9 cellular contexts compared by ENCODE assay signal in the genomic region with DNA sequence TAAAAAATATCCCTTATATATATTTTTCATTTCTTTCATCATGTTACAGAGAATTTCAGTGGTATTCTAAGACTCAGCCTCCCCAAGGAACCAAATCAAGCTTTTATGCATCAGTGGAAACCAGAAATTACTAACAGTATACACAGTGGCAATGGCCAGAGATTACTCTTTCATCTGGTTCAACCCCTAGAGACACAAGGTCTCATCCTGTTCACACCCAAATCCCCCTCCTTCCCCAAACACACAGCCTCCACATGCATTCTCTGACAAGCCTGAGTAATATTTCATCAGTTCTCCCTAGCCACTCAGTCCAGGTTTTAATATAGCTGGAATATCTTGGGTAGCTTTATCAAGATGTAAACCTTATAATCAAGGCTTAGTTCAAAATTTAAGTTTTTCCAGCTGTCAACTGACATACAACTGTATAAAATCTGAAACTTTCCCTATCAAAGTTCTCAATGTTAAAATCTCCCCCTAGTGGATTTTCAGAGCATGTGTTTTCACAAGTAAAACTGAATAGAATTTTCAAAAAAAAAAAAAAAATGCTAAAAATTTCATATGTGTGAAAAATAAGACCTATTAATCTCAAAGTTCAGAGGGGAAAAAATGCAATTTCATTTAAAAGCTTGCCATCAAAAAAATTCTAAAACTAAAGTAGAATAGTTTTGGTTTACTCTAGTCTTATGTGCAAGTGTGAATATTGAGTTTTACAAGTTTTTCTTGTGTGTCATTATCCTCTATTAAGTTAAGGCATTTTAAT. TPM values are rescaled to one million over a fixed set of nuclear protein-coding genes. Genes with fewer than 3 reads are reported as not detected.
DNase-seq lines count a peak whose midpoint lies in the region; ATAC-seq, FAIRE-seq and TF ChIP-seq lines count a peak whose summit lies in the region.
"Had no signal": no experiment of that assay in that cellular context is flagged by ENCODE, and none has a peak within 500 bp of the region (broad histone marks: within the 10 kb centered on the region; RNA-seq: fewer than 3 reads in every experiment).

No MANE protein-coding gene starts in this region.

- no peak for ATAC-seq in HG02623 (IDR thresholded peaks at IDR 0.05; ENCODE audit: unreplicated experiment)

- no peaks in the 10 kb centered on the region for H3K36me3 Mint-ChIP-seq in osteocyte (ENCODE audit: unreplicated experiment)

- FAIRE-seq in endometrium (lab: Jason Lieb, UNC): peak; percentile 96

- peak; percentile 27 for DNase-seq in EL
- DNase-seq in osteocyte (ENCODE audit: extremely low spot score, unreplicated experiment): no peak
- no peak for DNase-seq in NCI-H2227 (lab: John Stamatoyannopoulos, UW; ENCODE audit: unreplicated experiment)
- no peak for DNase-seq in activated CD8-positive, alpha-beta memory T cell treated with anti-CD3 and anti-CD28 coated beads for 24 hours
- DNase-seq in hippocampal formation (lab: John Stamatoyannopoulos, UW): no peak
- DNase-seq: SHP77 had no signal

- peaks cover 19% of the 10 kb centered on the region for H3K27me3 Mint-ChIP-seq in osteocyte (ENCODE audit: unreplicated experiment)

- no peak overlapping the region for H3K4me3 Mint-ChIP-seq in osteocyte (ENCODE audit: unreplicated experiment)

- H3K4me1 Mint-ChIP-seq in osteocyte (ENCODE audit: unreplicated experiment): no peaks in the 10 kb centered on the region

- TF ChIP-seq CTCF in LNCAP (IDR thresholded peaks at IDR 0.05) (peak; percentile 58), osteocyte (IDR thresholded peaks at IDR 0.05) (peak; percentile 58)

- no peaks in the 10 kb centered on the region for H3K9me3 Mint-ChIP-seq in osteocyte (ENCODE audit: unreplicated experiment)

- no peak overlapping the region for H3K27ac Mint-ChIP-seq in osteocyte (ENCODE audit: unreplicated experiment)

RNA-seq across cellular contexts. Expression of a gene that starts 10.5 kb away (rescaled TPM):
- not detected in 2 replicates for total RNA-seq in osteocyte

RNA-seq across cellular contexts. Expression of a gene that starts 58.7 kb away (rescaled TPM):
- total RNA-seq in osteocyte: not detected in 2 replicates
